In genomic region chr11:126636911-126637799, GRCh38 we compare ENCODE assay signal across 13 cellular contexts.
A peak's percentile ranks its signal among the peaks of the same experiment; 100 is the strongest.
DNase-seq lines count a peak whose midpoint lies in the region; ATAC-seq, FAIRE-seq and TF ChIP-seq lines count a peak whose summit lies in the region.
"Had no signal": no experiment of that assay in that cellular context is flagged by ENCODE, and none has a peak within 500 bp of the region (broad histone marks: within the 10 kb centered on the region; RNA-seq: fewer than 3 reads in every experiment).

No MANE protein-coding gene starts in this region.

- CTCF ChIA-PET in A549 (lab: Yijun Ruan, JAX) (no interaction called here), WTC11 (lab: Charles Lee) (interaction anchor here (1.1 to 1.6 kb wide), 3 partner anchors 30 to 353 kb away, joined by 3 to 8 read pairs (median 3); no protein-coding TSS in a partner anchor)
- CTCF ChIA-PET in CD8-positive, alpha-beta memory T cell (lab: Charles Lee), result no interaction called here

- no peak overlapping the region for H3K4me3 ChIP-seq in A549
- no peak overlapping the region for H3K4me3 ChIP-seq in GM23338
- H3K4me3 ChIP-seq in CD8-positive, alpha-beta memory T cell (ENCODE audit: low read length), result no peak overlapping the region
- H3K4me3 ChIP-seq: adrenal gland, ovary had no signal

- H3K4me1 Mint-ChIP-seq in GM23338 (peaks cover 38% of the 10 kb centered on the region), WTC11 (peaks cover 46% of the 10 kb centered on the region), nephron progenitor cell (peaks cover 68% of the 10 kb centered on the region)
- H3K4me1 Mint-ChIP-seq in CD8-positive, alpha-beta memory T cell, result no peaks in the 10 kb centered on the region

- 72% methylated on average over 5 of the region's 5 CpGs for WGBS in A549 (ENCODE audit: missing lambda C conversion rate)

- FAIRE-seq in A549 (lab: Jason Lieb, UNC), result no peak

- H3K9me3 Mint-ChIP-seq in GM23338 (no peaks in the 10 kb centered on the region), WTC11 (no peaks in the 10 kb centered on the region), nephron progenitor cell (no peaks in the 10 kb centered on the region)
- no peaks in the 10 kb centered on the region for H3K9me3 Mint-ChIP-seq in CD8-positive, alpha-beta memory T cell

- H3K4me3 Mint-ChIP-seq in GM23338 (no peak overlapping the region; the same call in 2 of the 3 replicates), WTC11 (no peak overlapping the region), nephron progenitor cell (no peak overlapping the region)
- H3K4me3 Mint-ChIP-seq in CD8-positive, alpha-beta memory T cell, result no peak overlapping the region

- H3K4me1 ChIP-seq in A549, result peaks cover 18% of the 10 kb centered on the region
- H3K4me1 ChIP-seq in GM23338 (ENCODE audit: insufficient read depth), result peaks cover 20% of the 10 kb centered on the region; the same call in 1 of the 2 replicates
- H3K4me1 ChIP-seq in CD8-positive, alpha-beta memory T cell (ENCODE audit: insufficient read depth, low read length), result no peaks in the 10 kb centered on the region
- H3K4me1 ChIP-seq: adrenal gland had no signal

- H4K20me1 ChIP-seq in GM23338 (replicated peaks; ENCODE audit: insufficient read depth), result no peaks in the 10 kb centered on the region

- no peaks in the 10 kb centered on the region for H3K36me3 Mint-ChIP-seq in GM23338 (ENCODE audit: low read depth)
- H3K36me3 Mint-ChIP-seq in WTC11, result no peaks in the 10 kb centered on the region
- H3K36me3 Mint-ChIP-seq in nephron progenitor cell (ENCODE audit: low read depth), result no peaks in the 10 kb centered on the region
- H3K36me3 Mint-ChIP-seq in CD8-positive, alpha-beta memory T cell, result no peaks in the 10 kb centered on the region

- POLR2A ChIA-PET in A549 (lab: Yijun Ruan, JAX), result no interaction called here
- POLR2A ChIA-PET in WTC11 (lab: Charles Lee), result no interaction called here
- POLR2A ChIA-PET in CD8-positive, alpha-beta memory T cell (lab: Charles Lee), result no interaction called here

- H3K27me3 Mint-ChIP-seq in GM23338 (ENCODE audit: insufficient read depth, low read depth, poor library complexity) (peaks cover 5% of the 10 kb centered on the region), WTC11 (ENCODE audit: low read depth) (no peaks in the 10 kb centered on the region), nephron progenitor cell (ENCODE audit: low read depth, poor library complexity) (peaks cover 5% of the 10 kb centered on the region)
- peaks cover 9 to 35% of the 10 kb centered on the region in 2 donors for H3K27me3 Mint-ChIP-seq in CD8-positive, alpha-beta memory T cell

- no peaks in the 10 kb centered on the region for H3K36me3 ChIP-seq in GM23338 (ENCODE audit: insufficient read depth)
- no peaks in the 10 kb centered on the region for H3K36me3 ChIP-seq in CD8-positive, alpha-beta memory T cell (ENCODE audit: insufficient read depth, low read length)
- H3K36me3 ChIP-seq: adrenal gland, ovary had no signal

- H3K27ac Mint-ChIP-seq in GM23338 (no peak overlapping the region), WTC11 (no peak overlapping the region), nephron progenitor cell (no peak overlapping the region)
- H3K27ac Mint-ChIP-seq in CD8-positive, alpha-beta memory T cell, result no peak overlapping the region

- TF ChIP-seq CTCF in A549 (IDR thresholded peaks at IDR 0.05) (no peak), GM23338 (conservative IDR thresholded peaks at IDR 0.05; ENCODE audit: low read depth in 2 of 2) (no peak), WTC11 (IDR thresholded peaks at IDR 0.05) (no peak), nephron progenitor cell (IDR thresholded peaks at IDR 0.05) (no peak)

- no peaks in the 10 kb centered on the region for H3K79me2 ChIP-seq in GM23338 (replicated peaks; ENCODE audit: insufficient read depth)

- no peaks in the 10 kb centered on the region for H3K27me3 ChIP-seq in GM23338 (ENCODE audit: insufficient read depth)
- no peaks in the 10 kb centered on the region for H3K27me3 ChIP-seq in CD8-positive, alpha-beta memory T cell (ENCODE audit: insufficient read depth, low read length, poor library complexity, severe bottlenecking)
- H3K27me3 ChIP-seq: adrenal gland, ovary had no signal

- H3F3A ChIP-seq in GM23338 (replicated peaks; ENCODE audit: low read depth), result no peaks in the 10 kb centered on the region

- H3K4me2 ChIP-seq in A549 (peak overlapping the region; percentile 47), GM23338 (no peak overlapping the region; the same call in 1 of the 2 replicates)

- TF ChIP-seq RAD21 in A549 (conservative IDR thresholded peaks at IDR 0.05 in 1 of 2, IDR thresholded peaks at IDR 0.05 in 1 of 2), result no peak

- peak; percentile 82 to 86; a peak in 5 of 6 replicates for ATAC-seq in A549
- ATAC-seq in GM23338, result peak; percentile 28; the same call in 1 of the 3 replicates
- peak; percentile 46 for ATAC-seq in WTC11
- no peak for ATAC-seq in HG03342 (IDR thresholded peaks at IDR 0.05; ENCODE audit: unreplicated experiment)

- no peak for TF ChIP-seq POLR2A in A549 (IDR thresholded peaks at IDR 0.05; ENCODE audit: low read length)

- no peak overlapping the region for H2AFZ ChIP-seq in GM23338

- H3K9me3 ChIP-seq in A549, result no peaks in the 10 kb centered on the region
- H3K9me3 ChIP-seq in CD8-positive, alpha-beta memory T cell (ENCODE audit: low read length), result no peaks in the 10 kb centered on the region
- H3K9me3 ChIP-seq: adrenal gland, ovary had no signal

- H3K27ac ChIP-seq in A549, result peak overlapping the region in 1 of 2 experiments; percentile 63; a peak in 3 of 6 replicates
- H3K27ac ChIP-seq in GM23338 (ENCODE audit: low read depth), result no peak overlapping the region
- H3K27ac ChIP-seq in CD8-positive, alpha-beta memory T cell (ENCODE audit: low read depth, low read length), result no peak overlapping the region
- H3K27ac ChIP-seq: adrenal gland, ovary had no signal

- H3K9me2 ChIP-seq in GM23338 (ENCODE audit: insufficient read depth), result no peaks in the 10 kb centered on the region

- DNase-seq in A549 (ENCODE audit: low read depth in 1 of 2, low spot score in 1 of 2) (peak; percentile 6 to 18), GM23338 (ENCODE audit: low spot score) (no peak), WTC11 (ENCODE audit: low spot score) (no peak), glomerular visceral epithelial cell (ENCODE audit: extremely low spot score) (peak; percentile 49), nephron progenitor cell (no peak), cortex of kidney (lab: John Stamatoyannopoulos, UW) (no peak)
- DNase-seq in CD8-positive, alpha-beta memory T cell, result no peak
- DNase-seq: adrenal gland, C1 segment of cervical spinal cord, GF-D8, ovary, RPMI8226 had no signal

- TF ChIP-seq EP300 in A549 (IDR thresholded peaks at IDR 0.05), result no peak

TF ChIP-seq in A549, 52 proteins besides CTCF, POLR2A, EP300 and RAD21:
- TF ChIP-seq ZFP36 (IDR thresholded peaks at IDR 0.05; ENCODE audit: borderline replicate concordance, partially characterized antibody), result no peak

TF ChIP-seq in GM23338, 12 proteins besides CTCF, POLR2A, EP300 and RAD21 (continues in another document):
- TF ChIP-seq POLR2AphosphoS5 (IDR thresholded peaks at IDR 0.05; ENCODE audit: low read depth) (no peak), JUNB (IDR thresholded peaks at IDR 0.05; ENCODE audit: unreplicated experiment) (no peak)

TF ChIP-seq in WTC11, 78 proteins besides CTCF, POLR2A, EP300 and RAD21 (continues in another document):
- TF ChIP-seq AFF4 (CRISPR knock-in tag; IDR thresholded peaks at IDR 0.05; ENCODE audit: borderline replicate concordance) (no peak), FOXJ3 (CRISPR knock-in tag; IDR thresholded peaks at IDR 0.05; ENCODE audit: borderline replicate concordance) (no peak), E2F4 (CRISPR knock-in tag; IDR thresholded peaks at IDR 0.05; ENCODE audit: borderline replicate concordance, low read depth) (no peak), JAZF1 (CRISPR knock-in tag; IDR thresholded peaks at IDR 0.05) (no peak)

Comparison
In these comparisons a context has a peak if more than half of its experiments do, and no peak if none do; other contexts are left out.
1. DNase-seq: peak in A549 (2 of 2) and glomerular visceral epithelial cell (single experiment); none in GM23338 (single experiment), WTC11 (single experiment), nephron progenitor cell (single experiment), cortex of kidney (single experiment) and CD8-positive, alpha-beta memory T cell (0 of 5).